ENCODE assay signal across 8 cellular contexts in genomic region chr3:49218471-49218989, GRCh38. TPM values are rescaled to one million over a fixed set of nuclear protein-coding genes. Genes with fewer than 3 reads are reported as not detected.
DNase-seq lines count a peak whose midpoint lies in the region; ATAC-seq, FAIRE-seq and TF ChIP-seq lines count a peak whose summit lies in the region.
"Not testable (repeated sequence)": the region's sequence is repeated elsewhere in the genome, so short reads cannot be mapped to it uniquely, and the experiment has no call there.

No MANE protein-coding gene starts in this region.

- not testable (repeated sequence) for TF ChIP-seq POLR2A in A549 (IDR thresholded peaks at IDR 0.05; ENCODE audit: low read length); lower leg skin (IDR thresholded peaks at IDR 0.05)
- TF ChIP-seq POLR2A in body of pancreas (IDR thresholded peaks at IDR 0.05) = peak in 1 of 3 donors; percentile 22

- TF ChIP-seq EP300 in A549 (IDR thresholded peaks at IDR 0.05) = not testable (repeated sequence)

- FAIRE-seq in A549 (lab: Jason Lieb, UNC) = peak; percentile 93

- peaks cover 17% of the 10 kb centered on the region for H3K4me1 ChIP-seq in A549
- H3K4me1 ChIP-seq in body of pancreas = peaks cover 16% of the 10 kb centered on the region

- peak overlapping the region; percentile 79 to 91 for H3K27ac ChIP-seq in A549
- H3K27ac ChIP-seq in body of pancreas = peak overlapping the region; percentile 62 to 73 (median 68)

- not testable (repeated sequence) for H3K4me3 ChIP-seq in A549; body of pancreas; lower leg skin (ENCODE audit: low read depth, poor library complexity, severe bottlenecking); retinal pigment epithelial cell (ENCODE audit: low read length)

- intact Hi-C loops in body of pancreas (cut with DNase I); lower leg skin (cut with DNase I; ENCODE audit: low total_unique reads): not testable (repeated sequence)

- peak; percentile 4 to 94 for DNase-seq in A549 (ENCODE audit: low read depth in 1 of 2, low spot score in 1 of 2)
- peak; percentile 44 for DNase-seq in GM03348 (ENCODE audit: low spot score)
- DNase-seq in NCI-H1436 (lab: John Stamatoyannopoulos, UW) = peak; percentile 1
- DNase-seq in SHP77 treated with DMSO at 0.1 percent for 48 hours (lab: John Stamatoyannopoulos, UW) = peak; percentile 31
- peak; percentile 85 to 94 (median 92) for DNase-seq in body of pancreas
- peak; percentile 75 for DNase-seq in fibroblast of the conjunctiva (ENCODE audit: low read depth)
- peak; percentile 87 to 90 for DNase-seq in lower leg skin (ENCODE audit: low spot score in 2 of 2)
- DNase-seq in retinal pigment epithelial cell (ENCODE audit: low read depth) = peak; percentile 98

- peak; percentile 56 to 89 for ATAC-seq in A549
- ATAC-seq in body of pancreas = peak; percentile 93

- not testable (repeated sequence) for TF ChIP-seq CTCF in A549 (IDR thresholded peaks at IDR 0.05); body of pancreas (IDR thresholded peaks at IDR 0.05); lower leg skin (IDR thresholded peaks at IDR 0.05); retinal pigment epithelial cell (conservative IDR thresholded peaks at IDR 0.05; ENCODE audit: low read depth, low read length)

- not testable (repeated sequence) for H3K9me3 ChIP-seq in A549, body of pancreas

- 9% methylated on average over 6 of the region's 6 CpGs for WGBS in A549 (ENCODE audit: missing lambda C conversion rate)
- WGBS in body of pancreas, 2 donors = 3 to 13% methylated on average over 6 of the region's 6 CpGs
- WGBS in lower leg skin, 2 donors = 13 to 14% methylated on average over 6 of the region's 6 CpGs

- peak overlapping the region; percentile 44 for H3K4me2 ChIP-seq in A549

- POLR2A ChIA-PET in A549 (lab: Yijun Ruan, JAX) = not testable (repeated sequence)

- CTCF ChIA-PET in A549 (lab: Yijun Ruan, JAX) = not testable (repeated sequence)

- TF ChIP-seq RAD21 in A549 (conservative IDR thresholded peaks at IDR 0.05 in 1 of 2, IDR thresholded peaks at IDR 0.05 in 1 of 2) = not testable (repeated sequence)

- H3K36me3 ChIP-seq in body of pancreas (replicated peaks in 1 of 2; ENCODE audit: insufficient read depth in 1 of 2, low read depth in 2 of 2) = not testable (repeated sequence)

- not testable (repeated sequence) for H3K27me3 ChIP-seq in body of pancreas

TF ChIP-seq in A549, 52 proteins besides CTCF, POLR2A, EP300 and RAD21:
- TF ChIP-seq JUNB (IDR thresholded peaks at IDR 0.05) (peak; percentile 38; the same call in 1 of the 2 replicates), JUN (IDR thresholded peaks at IDR 0.05) (peak in 1 of 2 experiments; percentile 55; a peak in 1 of 5 replicates), FOSL2 (CRISPR knock-in tag; IDR thresholded peaks at IDR 0.05) (peak; percentile 84), MAFK (IDR thresholded peaks at IDR 0.05; ENCODE audit: partially characterized antibody) (peak; percentile 100), HOXB5 (CRISPR knock-in tag; IDR thresholded peaks at IDR 0.05) (peak; percentile 38; the same call in 1 of the 2 replicates), CEBPB (IDR thresholded peaks at IDR 0.05) (peak; percentile 3 to 57; a peak in 2 of 4 replicates), RFX5 (IDR thresholded peaks at IDR 0.05) (peak; percentile 77), NFE2L2 (conservative IDR thresholded peaks at IDR 0.05; ENCODE audit: low read length) (peak; percentile 98)
- not testable (repeated sequence) for TF ChIP-seq FOSL2 (IDR thresholded peaks at IDR 0.05)
- TF ChIP-seq, protein P1, sequence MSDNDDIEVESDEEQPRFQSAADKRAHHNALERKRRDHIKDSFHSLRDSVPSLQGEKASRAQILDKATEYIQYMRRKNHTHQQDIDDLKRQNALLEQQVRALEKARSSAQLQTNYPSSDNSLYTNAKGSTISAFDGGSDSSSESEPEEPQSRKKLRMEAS (IDR thresholded peaks at IDR 0.05) = peak; percentile 72

RNA-seq across cellular contexts. Expression of gene KLHDC8B, which starts 47.1 kb away (rescaled TPM):
- polyA plus RNA-seq in A549 (2011; rRNA removed) (6.7 and 7.4 TPM in 2 replicates), A549 (2017; fragmentation: RNase III; extraction: RNeasy Plus Mini Kit Qiagen cat#74134 plus additional on column Dnase treatment) (7.0 to 9.9 TPM (median 8.9 TPM) in 3 replicates)
- polyA plus RNA-seq in A549 (2012; cell fraction: cytosol; rRNA removed) = 6.2 and 7.6 TPM in 2 replicates
- 9.8 and 10.1 TPM in 2 replicates for polyA plus RNA-seq in A549 (2012; cell fraction: nucleus; rRNA removed)
- 8.6 and 8.9 TPM in 2 replicates for polyA minus RNA-seq in A549 (2011; rRNA and poly(A)+ RNA removed)
- total RNA-seq in body of pancreas (10 to 100 TPM; 19.5 to 22.1 TPM), lower leg skin (10 to 100 TPM; 52.4 to 65.2 (median 56.0) TPM)

RNA-seq across cellular contexts. Expression of gene CCDC71, which starts 52.4 kb away (rescaled TPM):
- polyA plus RNA-seq in A549 (2011; rRNA removed) (13.4 and 15.9 TPM in 2 replicates), A549 (2017; fragmentation: RNase III; extraction: RNeasy Plus Mini Kit Qiagen cat#74134 plus additional on column Dnase treatment) (8.1 to 10.0 TPM (median 9.6 TPM) in 3 replicates)
- 18.8 and 22.6 TPM in 2 replicates for polyA plus RNA-seq in A549 (2012; cell fraction: cytosol; rRNA removed)
- polyA plus RNA-seq in A549 (2012; cell fraction: nucleus; rRNA removed) = 17.3 and 19.4 TPM in 2 replicates
- 29.2 and 38.9 TPM in 2 replicates for polyA minus RNA-seq in A549 (2011; rRNA and poly(A)+ RNA removed)
- total RNA-seq in body of pancreas (10 to 100 TPM; 15.5 to 19.5 TPM), lower leg skin (10 to 100 TPM; 28.0 to 39.9 (median 33.7) TPM)

RNA-seq across cellular contexts. Expression of gene C3orf62, which starts 58.5 kb away (rescaled TPM):
- 1.9 and 2.0 TPM in 2 replicates for polyA plus RNA-seq in A549 (2011; rRNA removed)
- 1.5 and 2.2 TPM in 2 replicates for polyA plus RNA-seq in A549 (2012; cell fraction: cytosol; rRNA removed)
- 4.5 and 4.6 TPM in 2 replicates for polyA plus RNA-seq in A549 (2012; cell fraction: nucleus; rRNA removed)
- 1.5 to 2.0 TPM (median 1.7 TPM) in 3 replicates for polyA plus RNA-seq in A549 (2017; fragmentation: RNase III; extraction: RNeasy Plus Mini Kit Qiagen cat#74134 plus additional on column Dnase treatment)
- polyA minus RNA-seq in A549 (2011; rRNA and poly(A)+ RNA removed) = 1.2 and 1.7 TPM in 2 replicates
- total RNA-seq in body of pancreas = 1 to 10 TPM; 4.9 TPM
- 1 to 10 TPM; 3.1 to 8.6 (median 5.0) TPM for total RNA-seq in lower leg skin

Comparison
In these comparisons a context has a peak if more than half of its experiments do, and no peak if none do; other contexts are left out.
1. DNase-seq: peak in every context shown above with its lines; median percentile 98 in retinal pigment epithelial cell; 92 in body of pancreas; 88 in lower leg skin; 75 in fibroblast of the conjunctiva; 49 in A549; 44 in GM03348; 31 in SHP77 treated with DMSO at 0.1 percent for 48 hours; 1 in NCI-H1436.